In the genomic region with DNA sequence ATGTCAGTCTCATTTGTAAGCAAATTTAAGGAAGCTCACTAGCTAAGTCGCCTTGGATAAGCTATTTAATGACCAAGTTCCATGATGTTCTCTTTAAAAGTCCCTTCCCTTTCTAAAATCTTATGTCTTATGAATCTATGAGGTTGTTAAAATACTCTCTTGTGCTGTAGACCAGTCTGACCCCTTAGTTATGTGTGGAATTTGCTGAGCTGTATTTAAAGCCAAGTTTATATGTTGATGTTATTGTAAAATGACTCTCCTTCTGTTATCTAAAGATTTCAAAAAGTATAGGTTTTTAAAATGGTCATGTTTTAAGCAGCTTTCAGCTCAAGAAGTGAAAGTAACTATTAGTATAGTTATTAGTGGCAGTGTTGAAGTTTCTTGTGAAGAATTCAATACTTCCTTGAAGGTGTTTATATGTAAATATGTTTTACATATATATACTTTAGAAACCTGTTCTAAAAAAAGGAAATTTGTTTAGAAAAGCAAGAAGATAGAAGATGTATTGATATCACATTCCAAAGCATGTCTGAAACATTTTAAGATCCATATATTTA, we compare ENCODE assay signal across 10 cellular contexts.
DNase-seq lines count a peak whose midpoint lies in the region; ATAC-seq, FAIRE-seq and TF ChIP-seq lines count a peak whose summit lies in the region.
"Had no signal": no experiment of that assay in that cellular context is flagged by ENCODE, and none has a peak within 500 bp of the region (broad histone marks: within the 10 kb centered on the region; RNA-seq: fewer than 3 reads in every experiment).

No MANE protein-coding gene starts in this region.

- peaks cover 4% of the 10 kb centered on the region for H3K9me1 ChIP-seq in IMR-90 (ENCODE audit: insufficient read depth, low read length)

- no peaks in the 10 kb centered on the region for H3K27me3 ChIP-seq in IMR-90 (ENCODE audit: control insufficient read depth, insufficient read depth, low read length)
- H3K27me3 ChIP-seq in tibial nerve: no peaks in the 10 kb centered on the region

- H2BK15ac ChIP-seq in IMR-90 (ENCODE audit: low read depth, low read length): no peak overlapping the region

- no peak overlapping the region for H4K8ac ChIP-seq in IMR-90 (ENCODE audit: low read depth in 2 of 2, low read length in 2 of 2)

- peaks cover 26% of the 10 kb centered on the region for H3K4me1 ChIP-seq in A549
- peaks cover 7% of the 10 kb centered on the region for H3K4me1 ChIP-seq in IMR-90 (ENCODE audit: control insufficient read depth, insufficient read depth, low read length)
- H3K4me1 ChIP-seq in tibial nerve: peaks cover 0 to 10% (median 4%) of the 10 kb centered on the region in 4 donors

- TF ChIP-seq CTCF in A549 (IDR thresholded peaks at IDR 0.05) (no peak), IMR-90 (conservative IDR thresholded peaks at IDR 0.05; ENCODE audit: low read depth, low read length) (no peak), tibial nerve (IDR thresholded peaks at IDR 0.05) (no peak)

- H3K36me3 ChIP-seq in IMR-90 (ENCODE audit: control insufficient read depth, insufficient read depth, low read length): peaks cover 6% of the 10 kb centered on the region
- peaks cover 0 to 14% (median 0%) of the 10 kb centered on the region in 3 donors for H3K36me3 ChIP-seq in tibial nerve

- H3K23ac ChIP-seq in IMR-90 (ENCODE audit: low read depth, low read length): no peak overlapping the region

- H3K9ac ChIP-seq in IMR-90 (ENCODE audit: low read depth, low read length): no peak overlapping the region

- no TSS peak for BruUV-seq in IMR-90 (replicated peaks; lab: Mats Ljungman, UMichigan)

- H2AFZ ChIP-seq in IMR-90 (replicated peaks; ENCODE audit: low read length, poor library complexity): no peak overlapping the region

- dilution Hi-C loops in IMR-90 (cut with HindIII; ENCODE audit: low sequenced_read_pairs, unreplicated experiment): no loop called here

- H3K36me3 Mint-ChIP-seq in effector memory CD8-positive, alpha-beta T cell (ENCODE audit: insufficient read depth): peaks cover 67% of the 10 kb centered on the region

- TF ChIP-seq EP300 in A549 (IDR thresholded peaks at IDR 0.05) (no peak), tibial nerve (IDR thresholded peaks at IDR 0.05) (no peak)

- H3K9me3 ChIP-seq in A549 (no peaks in the 10 kb centered on the region), IMR-90 (ENCODE audit: control insufficient read depth, insufficient read depth, low read length) (no peaks in the 10 kb centered on the region), tibial nerve (no peaks in the 10 kb centered on the region)

- no peak overlapping the region for H3K27ac ChIP-seq in A549
- peak overlapping the region; percentile 45; the same call in 1 of the 2 replicates for H3K27ac ChIP-seq in IMR-90 (ENCODE audit: insufficient read depth, low read length)
- H3K27ac ChIP-seq in tibial nerve: no peak overlapping the region

- no peak overlapping the region for H3K14ac ChIP-seq in IMR-90 (replicated peaks; ENCODE audit: low read depth, low read length)

- FAIRE-seq in A549 (lab: Jason Lieb, UNC): peak; percentile 28

- DNase-seq in A549 (ENCODE audit: low read depth in 1 of 2, low spot score in 1 of 2) (no peak), IMR-90 (peak; percentile 59), iPS-NIHi7 (ENCODE audit: extremely low spot score) (no peak), tibial nerve (ENCODE audit: low spot score in 2 of 2) (no peak), DMS79 (lab: John Stamatoyannopoulos, UW) (no peak), left lobe of liver (ENCODE audit: low spot score) (no peak)
- no peak for DNase-seq in effector memory CD8-positive, alpha-beta T cell
- DNase-seq: DMS 273 treated with DMSO at 0.1 percent for 48 hours, NCI-H2171 had no signal

- POLR2A ChIA-PET in A549 (lab: Yijun Ruan, JAX): no interaction called here
- POLR2A ChIA-PET in IMR-90 (lab: Charles Lee; ENCODE audit: unreplicated experiment): interaction anchor here (0.6 kb wide), 1 partner anchor 62 kb away, joined by 11 read pairs; no protein-coding TSS in a partner anchor

- in situ Hi-C loops in IMR-90 (cut with MboI; ENCODE audit: low sequenced_read_pairs): no loop called here

- H2BK5ac ChIP-seq in IMR-90 (ENCODE audit: low read depth, low read length, poor library complexity, severe bottlenecking): peak overlapping the region; percentile 53

- no peak overlapping the region for H3K56ac ChIP-seq in IMR-90 (ENCODE audit: extremely low read depth, insufficient read depth, low read length)

- peak overlapping the region; percentile 49; the same call in 1 of the 2 replicates for H4K5ac ChIP-seq in IMR-90 (ENCODE audit: low read depth, low read length)

- no peak overlapping the region for H2AK9ac ChIP-seq in IMR-90 (replicated peaks; ENCODE audit: low read depth, low read length, poor library complexity)

- H3K79me1 ChIP-seq in IMR-90 (ENCODE audit: low read depth in 1 of 2, low read length in 2 of 2): peaks cover 25 to 43% of the 10 kb centered on the region in 2 experiments

- H3K4me1 Mint-ChIP-seq in effector memory CD8-positive, alpha-beta T cell (ENCODE audit: low read depth in 2 of 2): peaks cover 37 to 55% of the 10 kb centered on the region in 2 donors

- no peak overlapping the region for H2BK20ac ChIP-seq in IMR-90 (ENCODE audit: low read depth, low read length)

- H3K18ac ChIP-seq in IMR-90 (ENCODE audit: low read depth, low read length): peak overlapping the region; percentile 24; the same call in 1 of the 2 replicates

- no peaks in the 10 kb centered on the region for H3K9me3 Mint-ChIP-seq in effector memory CD8-positive, alpha-beta T cell

- H4K20me1 ChIP-seq in IMR-90 (ENCODE audit: insufficient read depth, low read length): no peaks in the 10 kb centered on the region

- H3K4me3 ChIP-seq in A549: no peak overlapping the region
- no peak overlapping the region for H3K4me3 ChIP-seq in IMR-90 (ENCODE audit: insufficient read depth, low read depth, low read length)
- no peak overlapping the region for H3K4me3 ChIP-seq in tibial nerve

- 13% methylated on average over 1 of the region's 1 CpG for WGBS in A549 (ENCODE audit: missing lambda C conversion rate)
- no CpG with 5 or more reads among the region's 1 CpG for WGBS in IMR-90 (ENCODE audit: extremely low coverage in 2 of 2, insufficient read length in 1 of 2), 2 experiments
- 12% methylated on average over 1 of the region's 1 CpG for WGBS in tibial nerve, 2 donors

- H2AK5ac ChIP-seq in IMR-90 (ENCODE audit: low read depth, low read length): no peak overlapping the region

- no peak overlapping the region; the same call in 1 of the 2 replicates for H2BK120ac ChIP-seq in IMR-90 (ENCODE audit: low read depth, low read length)

- H3K4ac ChIP-seq in IMR-90 (ENCODE audit: low read depth, low read length): no peak overlapping the region

- peak overlapping the region; percentile 5 to 40 for H3K4me3 Mint-ChIP-seq in effector memory CD8-positive, alpha-beta T cell

- no peak for TF ChIP-seq POLR2A in A549 (IDR thresholded peaks at IDR 0.05; ENCODE audit: low read length)
- no peak for TF ChIP-seq POLR2A in IMR-90 (IDR thresholded peaks at IDR 0.05; ENCODE audit: low read depth, low read length)
- no peak for TF ChIP-seq POLR2A in tibial nerve (IDR thresholded peaks at IDR 0.05)

- no peak for TF ChIP-seq RAD21 in A549 (conservative IDR thresholded peaks at IDR 0.05 in 1 of 2, IDR thresholded peaks at IDR 0.05 in 1 of 2)
- TF ChIP-seq RAD21 in IMR-90 (IDR thresholded peaks at IDR 0.05; ENCODE audit: low read length): no peak

- no peak overlapping the region for H4K91ac ChIP-seq in IMR-90 (ENCODE audit: insufficient read depth, low read depth, low read length)

- no peaks in the 10 kb centered on the region for H3K27me3 Mint-ChIP-seq in effector memory CD8-positive, alpha-beta T cell

- CTCF ChIA-PET in A549 (lab: Yijun Ruan, JAX): interaction anchor here (1.1 kb wide), 1 partner anchor 15 kb away, joined by 3 read pairs; no protein-coding TSS in a partner anchor
- CTCF ChIA-PET in IMR-90 (lab: Yijun Ruan, JAX): interaction anchor here (0.9 to 1.7 kb wide), 2 partner anchors 10 to 91 kb away, joined by 3 to 5 read pairs; no protein-coding TSS in a partner anchor

- peak overlapping the region; percentile 13; the same call in 2 of the 3 replicates for H3K4me2 ChIP-seq in A549
- peak overlapping the region; percentile 92 for H3K4me2 ChIP-seq in IMR-90 (ENCODE audit: low read depth, low read length)

- intact Hi-C loops in IMR-90 (cut with micrococcal nuclease): no loop called here

- ATAC-seq in A549 (peak in 1 of 2 experiments; percentile 31; a peak in 1 of 6 replicates), GM18870 (IDR thresholded peaks at IDR 0.05; ENCODE audit: unreplicated experiment) (peak; percentile 38), IMR-90 (ENCODE audit: low read depth) (peak; percentile 89), left lobe of liver (no peak)
- ATAC-seq in effector memory CD8-positive, alpha-beta T cell (replicated peaks): no peak

- H3K27ac Mint-ChIP-seq in effector memory CD8-positive, alpha-beta T cell: peak overlapping the region; percentile 83

TF ChIP-seq in A549, 52 proteins besides CTCF, POLR2A, EP300 and RAD21:
- TF ChIP-seq HDAC2 (IDR thresholded peaks at IDR 0.05) (no peak), SMC3 (IDR thresholded peaks at IDR 0.05) (no peak), CBX8 (IDR thresholded peaks at IDR 0.05) (no peak), ZFP36 (IDR thresholded peaks at IDR 0.05; ENCODE audit: borderline replicate concordance, partially characterized antibody) (no peak), HOXA7 (CRISPR knock-in tag; IDR thresholded peaks at IDR 0.05) (no peak), MAX (IDR thresholded peaks at IDR 0.05) (no peak), ZNF302 (CRISPR knock-in tag; IDR thresholded peaks at IDR 0.05) (no peak), EHF (CRISPR knock-in tag; IDR thresholded peaks at IDR 0.05) (no peak), RARB (CRISPR knock-in tag; IDR thresholded peaks at IDR 0.05) (no peak)

TF ChIP-seq in IMR-90, 13 proteins besides CTCF, POLR2A, EP300 and RAD21:
- TF ChIP-seq RFX5 (IDR thresholded peaks at IDR 0.05; ENCODE audit: low read depth, low read length) (no peak), MXI1 (IDR thresholded peaks at IDR 0.05; ENCODE audit: borderline replicate concordance, low read depth, low read length) (no peak), MAZ (IDR thresholded peaks at IDR 0.05; ENCODE audit: borderline replicate concordance, low read depth, low read length) (no peak), RCOR1 (IDR thresholded peaks at IDR 0.05; ENCODE audit: insufficient replicate concordance, low read length) (no peak), NFE2L2 (IDR thresholded peaks at IDR 0.05; ENCODE audit: low read depth, low read length) (no peak), MAFK (IDR thresholded peaks at IDR 0.05; ENCODE audit: low read depth, low read length) (peak; percentile 57)

Comparison
In these comparisons a context has a peak if more than half of its experiments do, and no peak if none do; other contexts are left out.
1. ATAC-seq: peak in GM18870 (single experiment) and IMR-90 (single experiment); none in effector memory CD8-positive, alpha-beta T cell (single experiment) and left lobe of liver (single experiment).